ENCODE assay signal across 34 cellular contexts in genomic region chr2:204154863-204155262, GRCh38.
"Had no signal": no experiment of that assay in that cellular context is flagged by ENCODE, and none has a peak within 500 bp of the region (broad histone marks: within the 10 kb centered on the region; RNA-seq: fewer than 3 reads in every experiment).

No MANE protein-coding gene starts in this region.

- DNase-seq: Karpas-422, Kasumi-1, MG63, MM.1S, MV-4-11, NCI-H1048, NCI-H1092, NCI-H1092 treated with DMSO at 0.1 percent for 48 hours, NCI-H1105, NCI-H1105 treated with DMSO at 0.1 percent for 48 hours, NCI-H1417, NCI-H1417 treated with DMSO at 0.1 percent for 48 hours, NCI-H1436, NCI-H1436 treated with DMSO at 0.1 percent for 48 hours, NCI-H146, NCI-H1694, NCI-H1694 treated with DMSO at 0.1 percent for 48 hours, NCI-H187, NCI-H187 treated with DMSO at 0.1 percent for 48 hours, NCI-H1930, NCI-H2029, NCI-H2029 treated with DMSO at 0.1 percent for 48 hours, NCI-H2081, NCI-H2081 treated with DMSO at 0.1 percent for 48 hours, NCI-H2107, NCI-H2171, NCI-H2171 treated with DMSO at 0.1 percent for 48 hours, NCI-H2227 treated with DMSO at 0.1 percent for 48 hours, NCI-H226, NCI-H345, NCI-H446, NCI-H446 treated with DMSO at 0.1 percent for 48 hours, NCI-H510A, NCI-H510A treated with DMSO at 0.1 percent for 48 hours had no signal

- H3K36me3 ChIP-seq: MG63 had no signal

- H3K27me3 ChIP-seq: MG63 had no signal

- H3K9me3 ChIP-seq: MG63 had no signal

- H3K4me3 ChIP-seq: MG63 had no signal
